Comparison of ENCODE assay signal across 1 cellular context in genomic region chr4:1183985-1184773, GRCh38.
TF ChIP-seq lines count a peak whose summit lies in the region.

No MANE protein-coding gene starts in this region.

TF ChIP-seq in GM12878, 131 proteins besides CTCF, POLR2A, EP300 and RAD21 (continued from another document):
- TF ChIP-seq RELB (IDR thresholded peaks at IDR 0.05; ENCODE audit: low read depth) (peak; percentile 58), KLF5 (IDR thresholded peaks at IDR 0.05; ENCODE audit: partially characterized antibody) (no peak), ATF2 (IDR thresholded peaks at IDR 0.05; ENCODE audit: low read length) (peak; percentile 22; the same call in 1 of the 2 replicates), NR2C1 (IDR thresholded peaks at IDR 0.05) (peak; percentile 21; the same call in 1 of the 2 replicates), MEF2B (IDR thresholded peaks at IDR 0.05; ENCODE audit: partially characterized antibody, poor library complexity, severe bottlenecking) (peak; percentile 60), NBN (IDR thresholded peaks at IDR 0.05) (0 out of 2 replicates have a peak, but pooled peaks have one; percentile 24), NR2C2 (IDR thresholded peaks at IDR 0.05; ENCODE audit: borderline replicate concordance, control insufficient read depth, insufficient read length, low read depth) (no peak), MXI1 (IDR thresholded peaks at IDR 0.05; ENCODE audit: low read depth, low read length) (peak; percentile 81; the same call in 1 of the 2 replicates), SPI1 (IDR thresholded peaks at IDR 0.05; ENCODE audit: borderline replicate concordance, insufficient read depth, low read depth, low read length) (peak; percentile 66; the same call in 1 of the 2 replicates), BHLHE40 (IDR thresholded peaks at IDR 0.05; ENCODE audit: borderline replicate concordance in 1 of 2, low read depth in 2 of 2, low read length in 1 of 2) (peak in 1 of 2 experiments; percentile 8; a peak in 1 of 4 replicates), SKIL (IDR thresholded peaks at IDR 0.05; ENCODE audit: low read depth, poor library complexity, severe bottlenecking) (peak; percentile 85), TBL1XR1 (IDR thresholded peaks at IDR 0.05; ENCODE audit: low read depth, low read length) (0 out of 2 replicates have a peak, but pooled peaks have one; percentile 40), MYC (IDR thresholded peaks at IDR 0.05; ENCODE audit: insufficient read depth, insufficient read length, insufficient replicate concordance, low read length, severe bottlenecking) (no peak), IKZF2 (IDR thresholded peaks at IDR 0.05) (peak; percentile 67 to 73; a peak in 3 of 4 replicates), ZNF384 (IDR thresholded peaks at IDR 0.05; ENCODE audit: borderline replicate concordance, low read depth, low read length) (peak; percentile 65), ZBTB40 (IDR thresholded peaks at IDR 0.05; ENCODE audit: borderline replicate concordance) (0 out of 2 replicates have a peak, but pooled peaks have one; percentile 37), SREBF2 (IDR thresholded peaks at IDR 0.05; ENCODE audit: low read length) (no peak), DPF2 (IDR thresholded peaks at IDR 0.05) (no peak), NFIC (IDR thresholded peaks at IDR 0.05; ENCODE audit: low read depth, low read length) (0 out of 2 replicates have a peak, but pooled peaks have one; percentile 40), ZNF217 (IDR thresholded peaks at IDR 0.05) (no peak)
